ENCODE assay signal across 8 cellular contexts in genomic region chr16:14634389-14634725, GRCh38. TPM values are rescaled to one million over a fixed set of nuclear protein-coding genes. Genes with fewer than 3 reads are reported as not detected.
DNase-seq lines count a peak whose midpoint lies in the region; ATAC-seq, FAIRE-seq and TF ChIP-seq lines count a peak whose summit lies in the region.

No MANE protein-coding gene starts in this region.

- H3K9me3 ChIP-seq in right atrium auricular region (no peaks in the 10 kb centered on the region), K562 (replicated peaks; ENCODE audit: control insufficient read depth, insufficient read depth, low read depth, low read length) (no peaks in the 10 kb centered on the region), mucosa of rectum (ENCODE audit: control insufficient read depth in 2 of 2, low read length in 2 of 2) (no peaks in the 10 kb centered on the region)

- no peak for TF ChIP-seq POLR2A in K562 (conservative IDR thresholded peaks at IDR 0.05)

- no peak overlapping the region for H2AFZ ChIP-seq in K562 (ENCODE audit: low read depth, low read length)

- peaks cover 17% of the 10 kb centered on the region for H4K20me1 ChIP-seq in K562 (replicated peaks; ENCODE audit: control insufficient read depth, insufficient read depth, low read length)

- CTCF ChIA-PET in K562 (lab: Yijun Ruan, JAX; ENCODE audit: low intra/inter-chr PET ratio): interaction anchor here (0.6 kb wide), 1 partner anchor 145 kb away, joined by 3 read pairs; no protein-coding TSS in a partner anchor

- 32% methylated on average over 6 of the region's 7 CpGs for WGBS in K562 (ENCODE audit: insufficient coverage, low coverage, missing lambda C conversion rate)

- H3K9ac ChIP-seq in K562 (ENCODE audit: insufficient read depth in 1 of 2, low read depth in 2 of 2, low read length in 2 of 2): peak overlapping the region in 1 of 2 experiments; percentile 93; a peak in 2 of 4 replicates
- peak overlapping the region in 1 of 2 donors; percentile 98 for H3K9ac ChIP-seq in mucosa of rectum (ENCODE audit: low read depth in 1 of 2, low read length in 2 of 2)

- H3K27ac ChIP-seq in right atrium auricular region: peak overlapping the region; percentile 14 to 96
- peak overlapping the region; percentile 2; the same call in 1 of the 3 replicates for H3K27ac ChIP-seq in K562 (ENCODE audit: extremely low read depth, low read depth, low read length)
- H3K27ac ChIP-seq in mucosa of rectum (ENCODE audit: low read depth in 2 of 2, low read length in 2 of 2): peak overlapping the region; percentile 97 to 98

- in situ Hi-C loops in K562 (cut with MboI): loop anchor here (25.0 kb wide), 1 partner anchor 1878 kb away; no protein-coding TSS in a partner anchor

- no peaks in the 10 kb centered on the region for H3K27me3 ChIP-seq in right atrium auricular region
- H3K27me3 ChIP-seq in K562 (ENCODE audit: control insufficient read depth in 2 of 2, insufficient read depth in 2 of 2, low read length in 2 of 2): no peaks in the 10 kb centered on the region
- H3K27me3 ChIP-seq in mucosa of rectum (ENCODE audit: control insufficient read depth in 2 of 2, insufficient read depth in 2 of 2, low read length in 2 of 2): no peaks in the 10 kb centered on the region

- no peak for TF ChIP-seq EP300 in K562 (IDR thresholded peaks at IDR 0.05; ENCODE audit: low read length)

- H3K36me3 ChIP-seq in right atrium auricular region: peaks cover 15% of the 10 kb centered on the region
- H3K36me3 ChIP-seq in K562 (ENCODE audit: control insufficient read depth, insufficient read depth, low read length): peaks cover 39% of the 10 kb centered on the region
- H3K36me3 ChIP-seq in mucosa of rectum (ENCODE audit: control insufficient read depth in 2 of 2, insufficient read depth in 2 of 2, low read length in 2 of 2): peaks cover 0 to 6% of the 10 kb centered on the region in 2 donors

- H3K4me1 ChIP-seq in right atrium auricular region: peaks cover 0 to 46% of the 10 kb centered on the region in 2 donors
- H3K4me1 ChIP-seq in K562 (replicated peaks in 1 of 2; ENCODE audit: control insufficient read depth in 2 of 2, insufficient read depth in 2 of 2, low read length in 2 of 2): peaks cover 20 to 32% of the 10 kb centered on the region in 2 experiments
- H3K4me1 ChIP-seq in mucosa of rectum (ENCODE audit: control insufficient read depth in 2 of 2, insufficient read depth in 2 of 2, low read length in 2 of 2): peaks cover 35 to 40% of the 10 kb centered on the region in 2 donors

- TF ChIP-seq RAD21 in K562 (CRISPR knock-in tag; conservative IDR thresholded peaks at IDR 0.05 in 1 of 2, IDR thresholded peaks at IDR 0.05 in 1 of 2): no peak

- peak overlapping the region; percentile 88 for H3K4me2 ChIP-seq in K562 (ENCODE audit: insufficient read depth, low read length)

- H3K79me2 ChIP-seq in K562 (ENCODE audit: control insufficient read depth, insufficient read depth, low read length): peaks cover 83% of the 10 kb centered on the region

- intact Hi-C loops in left ventricle myocardium superior (cut with micrococcal nuclease) (no loop called here), K562 (cut with micrococcal nuclease) (no loop called here)

- DNase-seq in right atrium auricular region (ENCODE audit: low spot score) (no peak), left ventricle myocardium superior (no peak), K562 (ENCODE audit: extremely low read depth in 1 of 4, low spot score in 3 of 4) (no peak), DMS79 (lab: John Stamatoyannopoulos, UW) (no peak), midbrain (lab: John Stamatoyannopoulos, UW) (no peak), GF-D8 (lab: John Stamatoyannopoulos, UW) (no peak)
- DNase-seq in stimulated activated naive CD4-positive, alpha-beta T cell treated with Interleukin-2 at 50 U/mL for 16 hours (lab: John Stamatoyannopoulos, UW): no peak

- no TSS peak for BruUV-seq in K562 (replicated peaks; lab: Mats Ljungman, UMichigan)

- FAIRE-seq in K562 (lab: Jason Lieb, UNC): no peak

- POLR2A ChIA-PET in K562 (lab: Yijun Ruan, JAX): interaction anchor here (0.6 to 1.1 kb wide), 6 partner anchors 8 to 157 kb away, joined by 3 to 7 read pairs (median 4); no protein-coding TSS in a partner anchor

- H3K4me3 ChIP-seq in right atrium auricular region (peak overlapping the region; percentile 72 to 95), K562 (peak overlapping the region; percentile 87), mucosa of rectum (ENCODE audit: low read length in 2 of 2) (peak overlapping the region; percentile 88 to 89)

- H3K9me1 ChIP-seq in K562 (ENCODE audit: control insufficient read depth, insufficient read depth, low read length): peaks cover 3% of the 10 kb centered on the region

- ATAC-seq in left ventricle myocardium superior: no peak
- ATAC-seq in K562: no peak

- TF ChIP-seq CTCF in right atrium auricular region (IDR thresholded peaks at IDR 0.05) (no peak), K562 (IDR thresholded peaks at IDR 0.05 in 2 of 3, conservative IDR thresholded peaks at IDR 0.05 in 1 of 3; ENCODE audit: insufficient read depth in 2 of 3, low read depth in 1 of 3, low read length in 3 of 3) (no peak)

RNA-seq across cellular contexts. Expression of gene BFAR, which starts 1.6 kb away (rescaled TPM):
- 10 to 100 TPM; 23.4 to 24.7 TPM for total RNA-seq in right atrium auricular region
- 36.3 TPM for total RNA-seq in left ventricle myocardium superior
- total RNA-seq in K562 (2011; cell fraction: chromatin; rRNA removed; ENCODE audit: low replicate concordance): 75.3 and 78.0 TPM in 2 replicates
- 63.4 and 72.2 TPM in 2 replicates for total RNA-seq in K562 (2011; cell fraction: nucleolus; rRNA removed)
- 65.4 and 88.9 TPM in 2 replicates for total RNA-seq in K562 (2011; cell fraction: nucleoplasm; rRNA removed)
- total RNA-seq in K562 (2014; rRNA removed): 42.8 and 45.0 TPM in 2 replicates
- total RNA-seq in K562 (2014; rRNA removed; fragmentation: Illumina TruSeq; extraction: Trizol): 62.5 and 81.4 TPM in 2 replicates
- 58.1 and 60.4 TPM in 2 replicates for total RNA-seq in K562 (2015; rRNA removed; fragmentation: Illumina TruSeq; extraction: Trizol)
- total RNA-seq in K562 (2021): 53.5 and 58.2 TPM in 2 replicates
- 54.1 and 71.9 TPM in 2 replicates for polyA plus RNA-seq in K562 (2011; rRNA removed)
- polyA plus RNA-seq in K562 (2011; cell fraction: cytosol; rRNA removed): 40.6 and 58.1 TPM in 2 replicates
- polyA plus RNA-seq in K562 (2011; cell fraction: nucleus; rRNA removed): 15.7 and 17.1 TPM in 2 replicates
- 48.1 and 54.2 TPM in 2 replicates for polyA plus RNA-seq in K562 (2012)
- 82.6 and 82.8 TPM in 2 replicates for polyA plus RNA-seq in K562 (2014; fragmentation: Illumina TruSeq; extraction: Trizol)
- polyA plus RNA-seq in K562 (2014; fragmentation: Nextera tagmentation; extraction: Ambion mirVana): 10 to 100 TPM; 55.2 to 57.7 TPM
- 61.8 and 70.5 TPM in 2 replicates for polyA plus RNA-seq in K562 (2014; rRNA removed)
- 60.9 and 80.5 TPM in 2 replicates for polyA minus RNA-seq in K562 (2011; rRNA and poly(A)+ RNA removed)
- 24.8 and 28.9 TPM in 2 replicates for polyA minus RNA-seq in K562 (2011; cell fraction: cytosol; rRNA and poly(A)+ RNA removed)
- polyA minus RNA-seq in K562 (2011; cell fraction: nucleus; rRNA and poly(A)+ RNA removed): 15.1 and 30.1 TPM in 2 replicates

RNA-seq across cellular contexts. Expression of gene PARN, which starts 4.3 kb away (rescaled TPM):
- 10 to 100 TPM; 19.5 to 26.0 TPM for total RNA-seq in right atrium auricular region
- total RNA-seq in left ventricle myocardium superior: 17.6 TPM
- 41.3 and 80.1 TPM in 2 replicates for total RNA-seq in K562 (2011; cell fraction: chromatin; rRNA removed; ENCODE audit: low replicate concordance)
- 24.1 and 31.0 TPM in 2 replicates for total RNA-seq in K562 (2011; cell fraction: nucleolus; rRNA removed)
- 37.2 and 45.2 TPM in 2 replicates for total RNA-seq in K562 (2011; cell fraction: nucleoplasm; rRNA removed)
- 23.6 and 29.6 TPM in 2 replicates for total RNA-seq in K562 (2014; rRNA removed)
- total RNA-seq in K562 (2014; rRNA removed; fragmentation: Illumina TruSeq; extraction: Trizol): 41.3 and 50.3 TPM in 2 replicates
- 44.8 and 48.1 TPM in 2 replicates for total RNA-seq in K562 (2015; rRNA removed; fragmentation: Illumina TruSeq; extraction: Trizol)
- 30.5 and 36.3 TPM in 2 replicates for total RNA-seq in K562 (2021)
- 33.6 and 40.4 TPM in 2 replicates for polyA plus RNA-seq in K562 (2011; rRNA removed)
- 16.5 and 29.7 TPM in 2 replicates for polyA plus RNA-seq in K562 (2011; cell fraction: cytosol; rRNA removed)
- polyA plus RNA-seq in K562 (2011; cell fraction: nucleus; rRNA removed): 29.1 and 36.3 TPM in 2 replicates
- polyA plus RNA-seq in K562 (2012): 31.3 and 37.2 TPM in 2 replicates
- polyA plus RNA-seq in K562 (2014; fragmentation: Illumina TruSeq; extraction: Trizol): 47.0 and 51.3 TPM in 2 replicates
- 10 to 100 TPM in 1 of 2 experiments, 1 to 10 TPM in 1; 9.6 to 18.5 TPM for polyA plus RNA-seq in K562 (2014; fragmentation: Nextera tagmentation; extraction: Ambion mirVana)
- 42.1 and 45.9 TPM in 2 replicates for polyA plus RNA-seq in K562 (2014; rRNA removed)
- polyA minus RNA-seq in K562 (2011; rRNA and poly(A)+ RNA removed): 50.0 and 52.1 TPM in 2 replicates
- polyA minus RNA-seq in K562 (2011; cell fraction: cytosol; rRNA and poly(A)+ RNA removed): 14.5 and 24.4 TPM in 2 replicates
- polyA minus RNA-seq in K562 (2011; cell fraction: nucleus; rRNA and poly(A)+ RNA removed): 22.6 and 35.7 TPM in 2 replicates

RNA-seq across cellular contexts. Expression of gene PLA2G10, which starts 59.8 kb away (rescaled TPM):
- total RNA-seq in right atrium auricular region (not detected), left ventricle myocardium superior (not detected), K562 (2014; rRNA removed) (not detected in 2 replicates), K562 (2014; rRNA removed; fragmentation: Illumina TruSeq; extraction: Trizol) (not detected in 2 replicates), K562 (2015; rRNA removed; fragmentation: Illumina TruSeq; extraction: Trizol) (not detected in 2 replicates), K562 (2021) (not detected in 2 replicates)
- not detected in 2 replicates for total RNA-seq in K562 (2011; cell fraction: chromatin; rRNA removed; ENCODE audit: low replicate concordance)
- not detected in 2 replicates for total RNA-seq in K562 (2011; cell fraction: nucleolus; rRNA removed)
- total RNA-seq in K562 (2011; cell fraction: nucleoplasm; rRNA removed): not detected in 2 replicates
- polyA plus RNA-seq in K562 (2011; rRNA removed) (not detected in 2 replicates), K562 (2014; fragmentation: Illumina TruSeq; extraction: Trizol) (not detected in 2 replicates), K562 (2014; fragmentation: Nextera tagmentation; extraction: Ambion mirVana) (not detected), K562 (2014; rRNA removed) (not detected in 2 replicates)
- polyA plus RNA-seq in K562 (2011; cell fraction: cytosol; rRNA removed): not detected in 2 replicates
- polyA plus RNA-seq in K562 (2011; cell fraction: nucleus; rRNA removed): not detected in 2 replicates
- not detected in 2 replicates for polyA plus RNA-seq in K562 (2012)
- not detected in 2 replicates for polyA minus RNA-seq in K562 (2011; rRNA and poly(A)+ RNA removed)
- polyA minus RNA-seq in K562 (2011; cell fraction: cytosol; rRNA and poly(A)+ RNA removed): not detected in 2 replicates
- polyA minus RNA-seq in K562 (2011; cell fraction: nucleus; rRNA and poly(A)+ RNA removed): not detected in 2 replicates

Comparison
In these comparisons a context has a peak if more than half of its experiments do, and no peak if none do; other contexts are left out.
1. H3K27ac ChIP-seq: peak in every context shown above with its lines; median percentile 98 in mucosa of rectum; 55 in right atrium auricular region; 2 in K562.